In genomic region chr7:157277568-157277967, GRCh38 we compare ENCODE assay signal across 2 cellular contexts.
TF ChIP-seq lines count a peak whose summit lies in the region.

No MANE protein-coding gene starts in this region.

TF ChIP-seq in IMR-90, 13 proteins besides CTCF, POLR2A, EP300 and RAD21:
- 0 out of 2 replicates have a peak, but pooled peaks have one; percentile 13 for TF ChIP-seq CEBPB (IDR thresholded peaks at IDR 0.05; ENCODE audit: low read depth, low read length)

TF ChIP-seq in HepG2, 621 proteins besides CTCF, POLR2A, EP300 and RAD21:
- TF ChIP-seq ZNF543 (CRISPR knock-in tag; IDR thresholded peaks at IDR 0.05) = 0 out of 2 replicates have a peak, but pooled peaks have one; percentile 21
- TF ChIP-seq ZNF230 (CRISPR knock-in tag; IDR thresholded peaks at IDR 0.05) = 0 out of 2 replicates have a peak, but pooled peaks have one; percentile 15
- 0 out of 2 replicates have a peak, but pooled peaks have one; percentile 3 for TF ChIP-seq SAP130 (CRISPR knock-in tag; IDR thresholded peaks at IDR 0.05; ENCODE audit: low read depth)
